9 cellular contexts compared by ENCODE assay signal in the genomic region with DNA sequence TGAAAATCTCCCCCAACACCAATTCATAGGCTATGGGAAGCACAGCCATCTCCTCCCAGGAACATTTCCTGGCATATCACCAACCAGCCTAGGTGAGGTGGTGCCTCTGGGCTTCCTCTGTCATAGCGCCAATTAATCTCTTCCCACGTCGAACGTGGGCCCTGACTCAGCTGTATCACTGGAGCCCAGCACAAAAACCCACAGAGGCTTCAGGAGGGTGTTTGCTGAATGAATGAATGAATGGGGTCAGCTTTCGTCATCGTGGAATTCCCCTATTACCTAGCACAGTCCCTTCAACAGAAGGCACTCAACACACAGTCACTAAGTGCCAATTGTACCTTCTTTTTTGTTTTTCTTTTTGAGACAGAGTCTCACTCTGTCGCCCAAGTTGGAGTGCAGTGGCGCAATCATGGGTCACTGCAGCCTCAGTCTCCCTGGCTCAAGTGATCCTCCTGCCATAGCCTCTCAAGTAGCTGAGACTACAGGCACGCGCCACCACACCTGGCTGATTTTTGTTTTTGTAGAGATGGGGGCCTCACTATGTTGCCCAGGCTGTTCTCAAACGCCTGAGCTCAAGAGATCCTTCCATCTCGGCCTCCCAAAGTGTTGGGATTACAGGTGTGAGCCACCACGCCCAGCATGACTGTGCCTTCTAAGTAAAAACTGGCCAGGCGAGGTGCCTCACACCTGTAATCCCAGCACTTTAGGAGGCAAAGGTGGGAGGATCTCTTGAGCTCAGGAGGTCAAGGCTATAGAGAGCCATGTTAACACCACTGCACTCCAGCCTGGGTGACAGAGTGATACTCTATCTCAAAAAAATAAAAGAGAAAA. TPM values are rescaled to one million over a fixed set of nuclear protein-coding genes. Genes with fewer than 3 reads are reported as not detected.
DNase-seq lines count a peak whose midpoint lies in the region; ATAC-seq, FAIRE-seq and TF ChIP-seq lines count a peak whose summit lies in the region.
"Had no signal": no experiment of that assay in that cellular context is flagged by ENCODE, and none has a peak within 500 bp of the region (broad histone marks: within the 10 kb centered on the region; RNA-seq: fewer than 3 reads in every experiment).

No MANE protein-coding gene starts in this region.

- H3K27me3 Mint-ChIP-seq in naive thymus-derived CD8-positive, alpha-beta T cell = no peaks in the 10 kb centered on the region

- TF ChIP-seq RAD21 in A549 (conservative IDR thresholded peaks at IDR 0.05 in 1 of 2, IDR thresholded peaks at IDR 0.05 in 1 of 2) = no peak

- POLR2A ChIA-PET in A549 (lab: Yijun Ruan, JAX) = interaction anchor here (2.7 kb wide), 1 partner anchor 9 kb away, joined by 19 read pairs; a partner anchor contains a TSS
- POLR2A ChIA-PET in naive thymus-derived CD8-positive, alpha-beta T cell (lab: Charles Lee) = interaction anchor here (0.6 to 3.0 kb wide), 5 partner anchors 9 to 508 kb away, joined by 4 to 31 read pairs (median 9); a partner anchor contains a TSS

- no peak overlapping the region for H3K4me3 ChIP-seq in A549
- H3K4me3 ChIP-seq in OCI-LY1 (ENCODE audit: low read depth, low read length, poor library complexity, severe bottlenecking) = no peak overlapping the region
- H3K4me3 ChIP-seq in GM23248 = no peak overlapping the region
- no peak overlapping the region for H3K4me3 ChIP-seq in heart left ventricle

- WGBS in A549 (ENCODE audit: missing lambda C conversion rate) = 63% methylated on average over 14 of the region's 14 CpGs
- 83 to 84% methylated on average over 14 of the region's 14 CpGs for WGBS in GM23248 (ENCODE audit: low coverage in 1 of 2, low lambda C conversion rate in 2 of 2, missing lambda C conversion rate in 2 of 2), 2 experiments
- WGBS in heart left ventricle, 4 donors = 87 to 89% (median 88%) methylated on average over 14 of the region's 14 CpGs

- peak overlapping the region; percentile 59 for H3K4me2 ChIP-seq in A549
- H3K4me2 ChIP-seq in OCI-LY1 (ENCODE audit: low read length) = no peak overlapping the region
- no peak overlapping the region for H3K4me2 ChIP-seq in GM23248 (ENCODE audit: unreplicated experiment)

- peaks cover 32% of the 10 kb centered on the region for H3K4me1 ChIP-seq in A549
- peaks cover 25% of the 10 kb centered on the region for H3K4me1 ChIP-seq in OCI-LY1 (ENCODE audit: insufficient read depth, low read length, severe bottlenecking)
- peaks cover 4% of the 10 kb centered on the region; the same call in 1 of the 2 replicates for H3K4me1 ChIP-seq in GM23248 (ENCODE audit: insufficient read depth)
- H3K4me1 ChIP-seq in heart left ventricle = peaks cover 3 to 37% (median 17%) of the 10 kb centered on the region in 12 donors

- H2AFZ ChIP-seq in OCI-LY1 (ENCODE audit: low read length) = no peak overlapping the region
- H2AFZ ChIP-seq in GM23248 = no peak overlapping the region

- no peak for TF ChIP-seq CTCF in A549 (IDR thresholded peaks at IDR 0.05)
- TF ChIP-seq CTCF in OCI-LY1 (IDR thresholded peaks at IDR 0.05; ENCODE audit: low read length) = no peak
- TF ChIP-seq CTCF in heart left ventricle (IDR thresholded peaks at IDR 0.05) = no peak

- TF ChIP-seq EP300 in A549 (IDR thresholded peaks at IDR 0.05) = no peak

- H3F3A ChIP-seq in OCI-LY1 (ENCODE audit: insufficient read depth, low read length) = no peaks in the 10 kb centered on the region
- peaks cover 3% of the 10 kb centered on the region; the same call in 1 of the 2 replicates for H3F3A ChIP-seq in GM23248 (ENCODE audit: insufficient read depth)

- H3K27me3 ChIP-seq in OCI-LY1 (ENCODE audit: insufficient read depth, low read length) (no peaks in the 10 kb centered on the region), GM23248 (replicated peaks; ENCODE audit: insufficient read depth) (no peaks in the 10 kb centered on the region), heart left ventricle (no peaks in the 10 kb centered on the region)

- ATAC-seq in A549 = no peak
- no peak for ATAC-seq in naive thymus-derived CD8-positive, alpha-beta T cell
- no peak for ATAC-seq in heart left ventricle
- no peak for ATAC-seq in HG02885 (IDR thresholded peaks at IDR 0.05; ENCODE audit: poor library complexity, unreplicated experiment)

- H3K9ac ChIP-seq in OCI-LY1 (ENCODE audit: low read length) (no peak overlapping the region), GM23248 (no peak overlapping the region)

- CTCF ChIA-PET in A549 (lab: Yijun Ruan, JAX) = interaction anchor here (0.6 to 2.0 kb wide), 8 partner anchors 13 to 178 kb away, joined by 3 to 9 read pairs (median 4); no protein-coding TSS in a partner anchor

- TF ChIP-seq POLR2A in A549 (IDR thresholded peaks at IDR 0.05; ENCODE audit: low read length) = no peak
- no peak for TF ChIP-seq POLR2A in heart left ventricle (IDR thresholded peaks at IDR 0.05)

- H3K4me3 Mint-ChIP-seq in naive thymus-derived CD8-positive, alpha-beta T cell = peak overlapping the region in 8 of 10 donors; percentile 72 to 90 (median 84)

- H3K79me2 ChIP-seq in OCI-LY1 (ENCODE audit: insufficient read depth, low read length) = no peaks in the 10 kb centered on the region
- H3K79me2 ChIP-seq in GM23248 (ENCODE audit: insufficient read depth) = no peaks in the 10 kb centered on the region

- H3K27ac Mint-ChIP-seq in naive thymus-derived CD8-positive, alpha-beta T cell = peak overlapping the region; percentile 94 to 100 (median 99)

- H3K9me3 ChIP-seq in A549 = no peaks in the 10 kb centered on the region
- no peaks in the 10 kb centered on the region for H3K9me3 ChIP-seq in OCI-LY1 (ENCODE audit: low read length)
- no peaks in the 10 kb centered on the region for H3K9me3 ChIP-seq in GM23248 (ENCODE audit: low read depth)
- no peaks in the 10 kb centered on the region for H3K9me3 ChIP-seq in heart left ventricle

- no peak for FAIRE-seq in A549 (lab: Jason Lieb, UNC)

- H4K20me1 ChIP-seq in OCI-LY1 (ENCODE audit: insufficient read depth, low read length) (no peaks in the 10 kb centered on the region), GM23248 (ENCODE audit: insufficient read depth) (no peaks in the 10 kb centered on the region)

- in situ Hi-C loops in GM23248 (cut with MboI) = no loop called here

- no peaks in the 10 kb centered on the region for H3K36me3 ChIP-seq in OCI-LY1 (ENCODE audit: insufficient read depth, low read length)
- no peaks in the 10 kb centered on the region for H3K36me3 ChIP-seq in GM23248 (ENCODE audit: low read depth)
- peaks cover 0 to 10% (median 3%) of the 10 kb centered on the region in 9 donors for H3K36me3 ChIP-seq in heart left ventricle

- intact Hi-C loops in heart left ventricle (cut with DNase I) = no loop called here

- H3K9me3 Mint-ChIP-seq in naive thymus-derived CD8-positive, alpha-beta T cell = no peaks in the 10 kb centered on the region

- peaks cover 0 to 3% (median 0%) of the 10 kb centered on the region in 3 donors for H3K36me3 Mint-ChIP-seq in naive thymus-derived CD8-positive, alpha-beta T cell

- H3K9me2 ChIP-seq in OCI-LY1 (ENCODE audit: low read depth, low read length) (no peaks in the 10 kb centered on the region), GM23248 (ENCODE audit: insufficient read depth) (no peaks in the 10 kb centered on the region)

- H3K4me1 Mint-ChIP-seq in naive thymus-derived CD8-positive, alpha-beta T cell = peaks cover 15 to 51% (median 34%) of the 10 kb centered on the region in 4 donors

- peak in 1 of 2 experiments; percentile 32 for DNase-seq in A549 (ENCODE audit: low read depth in 1 of 2, low spot score in 1 of 2)
- peak; percentile 65 for DNase-seq in activated T-helper 9 cell treated with anti-CD3 and anti-CD28 coated beads, Interleukin-2, amount 50 U/mL, for 16 hours (ENCODE audit: low read depth)
- no peak for DNase-seq in naive thymus-derived CD8-positive, alpha-beta T cell
- DNase-seq in GM23248 = no peak
- DNase-seq in heart left ventricle = no peak
- no peak for DNase-seq in NCI-H82 (lab: John Stamatoyannopoulos, UW)
- DNase-seq: C1 segment of cervical spinal cord had no signal

- H3K27ac ChIP-seq in A549 = peak overlapping the region; percentile 57 to 80
- peak overlapping the region; percentile 27 for H3K27ac ChIP-seq in OCI-LY1 (ENCODE audit: low read depth, low read length, poor library complexity, severe bottlenecking)
- no peak overlapping the region for H3K27ac ChIP-seq in GM23248
- H3K27ac ChIP-seq in heart left ventricle = peak overlapping the region in 1 of 12 donors; percentile 74

RNA-seq across cellular contexts. Expression of a gene that starts 4.1 kb away (rescaled TPM):
- polyA plus RNA-seq in A549 (2011; rRNA removed) (4.8 and 6.7 TPM in 2 replicates), A549 (2017; fragmentation: RNase III; extraction: RNeasy Plus Mini Kit Qiagen cat#74134 plus additional on column Dnase treatment) (4.6 to 5.4 TPM (median 4.8 TPM) in 3 replicates), GM23248 (2016; fragmentation: Nextera tagmentation; extraction: Ambion mirVana) (13.6 and 14.7 TPM in 2 replicates), heart left ventricle (10 to 100 TPM in 1 of 2 donors, 1 to 10 TPM in 1; 7.6 to 15.7 TPM)
- polyA plus RNA-seq in A549 (2012; cell fraction: cytosol; rRNA removed) = 5.1 and 5.6 TPM in 2 replicates
- 3.5 and 4.5 TPM in 2 replicates for polyA plus RNA-seq in A549 (2012; cell fraction: nucleus; rRNA removed)
- polyA minus RNA-seq in A549 (2011; rRNA and poly(A)+ RNA removed) = 1.6 and 2.4 TPM in 2 replicates
- total RNA-seq in naive thymus-derived CD8-positive, alpha-beta T cell = 10 to 100 TPM; 19.9 to 21.2 TPM
- polyA plus RNA-seq in naive thymus-derived CD8-positive, alpha-beta T cell = 10 to 100 TPM; 21.2 to 22.0 (median 21.7) TPM
- 10.4 and 33.0 TPM in 2 replicates for total RNA-seq in GM23248 (2014; rRNA removed; shearing (Covaris generic))
- 10 to 100 TPM in 8 of 9 donors, 1 to 10 TPM in 1; 10.0 to 14.3 (median 11.6) TPM for total RNA-seq in heart left ventricle

RNA-seq across cellular contexts. Expression of a gene that starts 9.2 kb away (rescaled TPM):
- polyA plus RNA-seq in A549 (2011; rRNA removed) (2.9 and 3.0 TPM in 2 replicates), A549 (2017; fragmentation: RNase III; extraction: RNeasy Plus Mini Kit Qiagen cat#74134 plus additional on column Dnase treatment) (3.5 to 4.0 TPM (median 4.0 TPM) in 3 replicates), GM23248 (2016; fragmentation: Nextera tagmentation; extraction: Ambion mirVana) (3.0 TPM in 2 replicates), heart left ventricle (1 to 10 TPM; 7.4 to 8.7 TPM)
- 3.6 and 4.5 TPM in 2 replicates for polyA plus RNA-seq in A549 (2012; cell fraction: cytosol; rRNA removed)
- polyA plus RNA-seq in A549 (2012; cell fraction: nucleus; rRNA removed) = 5.7 and 6.5 TPM in 2 replicates
- polyA minus RNA-seq in A549 (2011; rRNA and poly(A)+ RNA removed) = 2.0 and 3.1 TPM in 2 replicates
- total RNA-seq in naive thymus-derived CD8-positive, alpha-beta T cell = 10 to 100 TPM; 18.8 to 19.3 TPM
- 1 to 10 TPM; 3.6 to 6.5 (median 4.0) TPM for polyA plus RNA-seq in naive thymus-derived CD8-positive, alpha-beta T cell
- total RNA-seq in GM23248 (2014; rRNA removed; shearing (Covaris generic)) = 3.0 and 8.8 TPM in 2 replicates
- 10 to 100 TPM in 6 of 9 donors, 1 to 10 TPM in 3; 8.5 to 17.2 (median 12.3) TPM for total RNA-seq in heart left ventricle

RNA-seq across cellular contexts. Expression of a gene that starts 18.1 kb away (rescaled TPM):
- polyA plus RNA-seq in A549 (2011; rRNA removed) = not detected in 2 replicates
- not detected in 2 replicates for polyA plus RNA-seq in A549 (2012; cell fraction: cytosol; rRNA removed)
- polyA plus RNA-seq in A549 (2012; cell fraction: nucleus; rRNA removed) = not detected in 2 replicates
- not detected in 3 replicates for polyA plus RNA-seq in A549 (2017; fragmentation: RNase III; extraction: RNeasy Plus Mini Kit Qiagen cat#74134 plus additional on column Dnase treatment)
- not detected in 2 replicates for polyA minus RNA-seq in A549 (2011; rRNA and poly(A)+ RNA removed)
- total RNA-seq in naive thymus-derived CD8-positive, alpha-beta T cell = 10 to 100 TPM; 22.8 to 23.3 TPM
- polyA plus RNA-seq in naive thymus-derived CD8-positive, alpha-beta T cell = 1 to 10 TPM; 1.6 to 3.5 (median 3.4) TPM
- total RNA-seq in GM23248 (2014; rRNA removed; shearing (Covaris generic)) = 9.0 TPM in 2 replicates
- 5.4 and 6.9 TPM in 2 replicates for polyA plus RNA-seq in GM23248 (2016; fragmentation: Nextera tagmentation; extraction: Ambion mirVana)
- 10 to 100 TPM in 1 of 9 donors, 1 to 10 TPM in 8; 2.9 to 10.9 (median 4.8) TPM for total RNA-seq in heart left ventricle
- polyA plus RNA-seq in heart left ventricle = 1 to 10 TPM; 3.0 to 4.5 TPM

RNA-seq across cellular contexts. Expression of a gene that starts 32.7 kb away (rescaled TPM):
- polyA plus RNA-seq in A549 (2011; rRNA removed) = 4.8 and 5.2 TPM in 2 replicates
- 2.6 and 4.2 TPM in 2 replicates for polyA plus RNA-seq in A549 (2012; cell fraction: cytosol; rRNA removed)
- polyA plus RNA-seq in A549 (2012; cell fraction: nucleus; rRNA removed) = 3.0 and 3.8 TPM in 2 replicates
- polyA plus RNA-seq in A549 (2017; fragmentation: RNase III; extraction: RNeasy Plus Mini Kit Qiagen cat#74134 plus additional on column Dnase treatment) = 3.6 to 5.0 TPM (median 4.6 TPM) in 3 replicates
- polyA minus RNA-seq in A549 (2011; rRNA and poly(A)+ RNA removed) = 4.3 and 4.9 TPM in 2 replicates
- 10 to 100 TPM; 21.8 to 21.9 TPM for total RNA-seq in naive thymus-derived CD8-positive, alpha-beta T cell
- 10 to 100 TPM in 2 of 3 donors, 1 to 10 TPM in 1; 9.5 to 12.0 (median 11.4) TPM for polyA plus RNA-seq in naive thymus-derived CD8-positive, alpha-beta T cell
- 7.7 and 15.7 TPM in 2 replicates for total RNA-seq in GM23248 (2014; rRNA removed; shearing (Covaris generic))
- 5.4 and 6.7 TPM in 2 replicates for polyA plus RNA-seq in GM23248 (2016; fragmentation: Nextera tagmentation; extraction: Ambion mirVana)
- total RNA-seq in heart left ventricle = 10 to 100 TPM in 5 of 9 donors, 1 to 10 TPM in 4; 8.6 to 15.2 (median 10.5) TPM
- polyA plus RNA-seq in heart left ventricle = 1 to 10 TPM; 8.9 to 9.5 TPM

RNA-seq across cellular contexts. Expression of a gene that starts 41.0 kb away (rescaled TPM):
- polyA plus RNA-seq in A549 (2011; rRNA removed) (17.0 and 21.3 TPM in 2 replicates), A549 (2017; fragmentation: RNase III; extraction: RNeasy Plus Mini Kit Qiagen cat#74134 plus additional on column Dnase treatment) (27.3 to 33.6 TPM (median 31.3 TPM) in 3 replicates), GM23248 (2016; fragmentation: Nextera tagmentation; extraction: Ambion mirVana) (5.0 and 5.7 TPM in 2 replicates), heart left ventricle (10 to 100 TPM; 60.9 to 88.2 TPM)
- 24.5 and 43.7 TPM in 2 replicates for polyA plus RNA-seq in A549 (2012; cell fraction: cytosol; rRNA removed)
- polyA plus RNA-seq in A549 (2012; cell fraction: nucleus; rRNA removed) = 54.9 and 62.7 TPM in 2 replicates
- polyA minus RNA-seq in A549 (2011; rRNA and poly(A)+ RNA removed) = 11.0 and 11.3 TPM in 2 replicates
- total RNA-seq in naive thymus-derived CD8-positive, alpha-beta T cell = 1 to 10 TPM; 8.3 to 8.5 TPM
- 1 to 10 TPM; 1.1 to 2.1 (median 1.5) TPM for polyA plus RNA-seq in naive thymus-derived CD8-positive, alpha-beta T cell
- 35.3 and 38.4 TPM in 2 replicates for total RNA-seq in GM23248 (2014; rRNA removed; shearing (Covaris generic))
- total RNA-seq in heart left ventricle = 10 to 100 TPM; 38.9 to 67.0 (median 47.8) TPM
